In the genomic region with DNA sequence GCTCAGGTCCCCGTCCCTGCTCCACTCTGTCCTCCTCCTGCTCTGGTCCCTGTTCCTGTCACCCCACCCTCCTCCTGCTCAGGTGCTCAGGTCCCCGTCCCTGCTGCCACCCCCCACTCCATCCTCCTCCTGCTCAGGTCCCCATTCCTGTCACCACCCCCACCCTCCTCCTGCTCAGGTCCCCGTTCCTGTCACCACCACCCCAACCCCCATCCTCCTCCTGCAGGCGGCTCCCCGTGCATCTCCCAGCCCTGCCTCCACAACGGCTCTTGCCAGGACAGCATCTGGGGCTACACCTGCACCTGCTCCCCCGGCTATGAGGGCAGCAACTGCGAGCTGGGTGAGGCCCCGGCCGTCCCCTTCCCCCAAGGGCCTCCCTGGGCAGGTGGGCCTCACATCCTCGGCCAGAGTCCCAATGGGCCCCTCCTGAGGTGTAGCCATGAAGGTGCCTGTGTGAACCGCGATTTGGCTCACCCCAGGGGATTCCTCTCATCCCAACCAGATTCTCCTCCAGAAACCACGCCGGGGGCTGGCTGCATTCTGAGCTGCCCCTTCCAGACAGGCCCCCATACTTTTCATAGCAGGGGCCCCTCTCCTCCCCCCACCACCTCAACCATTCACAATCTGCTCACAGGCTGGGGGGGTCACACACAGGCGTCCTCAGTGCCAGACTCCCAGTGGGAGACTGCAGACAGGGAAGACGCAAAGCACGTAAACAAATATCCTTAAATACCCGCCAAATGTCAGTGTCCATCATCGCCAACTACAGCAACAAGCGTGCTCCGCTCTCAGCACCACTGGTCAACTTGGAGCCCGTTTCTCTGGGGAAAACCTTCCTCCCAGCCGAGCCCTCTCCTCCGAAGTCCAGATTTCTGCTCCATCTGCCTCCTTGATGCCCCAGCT, we compare ENCODE assay signal across 12 cellular contexts. TPM values are rescaled to one million over a fixed set of nuclear protein-coding genes. Genes with fewer than 3 reads are reported as not detected.
DNase-seq lines count a peak whose midpoint lies in the region; ATAC-seq and TF ChIP-seq lines count a peak whose summit lies in the region.
"Had no signal": no experiment of that assay in that cellular context is flagged by ENCODE, and none has a peak within 500 bp of the region (broad histone marks: within the 10 kb centered on the region; RNA-seq: fewer than 3 reads in every experiment).

No MANE protein-coding gene starts in this region.

- H3K27me3 Mint-ChIP-seq in CD4-positive, CD25-positive, alpha-beta regulatory T cell, result no peaks in the 10 kb centered on the region
- H3K27me3 Mint-ChIP-seq in T-cell, result no peaks in the 10 kb centered on the region

- H3K9me2 ChIP-seq in hepatocyte (replicated peaks; ENCODE audit: insufficient read depth) (no peaks in the 10 kb centered on the region), OCI-LY7 (ENCODE audit: insufficient read depth, low read length) (no peaks in the 10 kb centered on the region)

- H3K27ac ChIP-seq in CD4-positive, CD25-positive, alpha-beta regulatory T cell (ENCODE audit: insufficient read depth, low read length, poor library complexity, severe bottlenecking), result no peak overlapping the region
- H3K27ac ChIP-seq in hepatocyte, result no peak overlapping the region
- H3K27ac ChIP-seq in esophagus squamous epithelium, result no peak overlapping the region
- no peak overlapping the region for H3K27ac ChIP-seq in OCI-LY7 (ENCODE audit: low read depth, low read length, poor library complexity, severe bottlenecking)
- H3K27ac ChIP-seq: gastrocnemius medialis had no signal

- no peaks in the 10 kb centered on the region for H3K27me3 ChIP-seq in CD4-positive, CD25-positive, alpha-beta regulatory T cell (ENCODE audit: control insufficient read depth, insufficient read depth, low read length)
- H3K27me3 ChIP-seq in hepatocyte (peaks cover 9% of the 10 kb centered on the region), esophagus squamous epithelium (peaks cover 0 to 49% (median 1%) of the 10 kb centered on the region in 4 donors)

- H3K27ac Mint-ChIP-seq in CD4-positive, CD25-positive, alpha-beta regulatory T cell, result peak overlapping the region in 2 of 3 donors; percentile 74 to 86
- peak overlapping the region; percentile 81 to 86 for H3K27ac Mint-ChIP-seq in T-cell
- H3K27ac Mint-ChIP-seq: dendritic cell treated with granulocyte-macrophage colony-stimulating factor and Interleukin-4, amounts not matched to agents 40 ng/mL and 50 ng/mL, for 4 days had no signal

- H3K9me3 Mint-ChIP-seq in CD4-positive, CD25-positive, alpha-beta regulatory T cell, result peaks cover 0 to 3% (median 0%) of the 10 kb centered on the region in 7 donors
- H3K9me3 Mint-ChIP-seq in T-cell, result peaks cover 5 to 10% (median 8%) of the 10 kb centered on the region in 3 donors
- H3K9me3 Mint-ChIP-seq: dendritic cell treated with granulocyte-macrophage colony-stimulating factor and Interleukin-4, amounts not matched to agents 40 ng/mL and 50 ng/mL, for 4 days had no signal

- H3K9me3 ChIP-seq in CD4-positive, CD25-positive, alpha-beta regulatory T cell (ENCODE audit: control insufficient read depth in 2 of 2, low read length in 2 of 2), result peaks cover 0 to 1% of the 10 kb centered on the region in 2 experiments
- H3K9me3 ChIP-seq in hepatocyte (ENCODE audit: low read depth) (no peaks in the 10 kb centered on the region), esophagus squamous epithelium (no peaks in the 10 kb centered on the region), OCI-LY7 (ENCODE audit: low read length) (no peaks in the 10 kb centered on the region)
- H3K9me3 ChIP-seq: gastrocnemius medialis had no signal

- no peak overlapping the region for H3K4me3 ChIP-seq in CD4-positive, CD25-positive, alpha-beta regulatory T cell (ENCODE audit: low read depth, low read length)
- H3K4me3 ChIP-seq in hepatocyte, result no peak overlapping the region
- H3K4me3 ChIP-seq in esophagus squamous epithelium, result no peak overlapping the region
- H3K4me3 ChIP-seq in OCI-LY7 (ENCODE audit: low read depth, low read length, poor library complexity, severe bottlenecking), result no peak overlapping the region
- H3K4me3 ChIP-seq: gastrocnemius medialis had no signal

- no peak overlapping the region for H2AFZ ChIP-seq in hepatocyte
- H2AFZ ChIP-seq in OCI-LY7 (ENCODE audit: low read length), result no peak overlapping the region

- DNase-seq in CD4-positive, CD25-positive, alpha-beta regulatory T cell, result peak in 2 of 3 donors; percentile 30 to 37
- peak; percentile 76 for DNase-seq in COLO668 (lab: John Stamatoyannopoulos, UW; ENCODE audit: unreplicated experiment)
- DNase-seq in T-cell, result peak in 8 of 34 experiments; percentile 13 to 36 (median 30)
- DNase-seq in hepatocyte (ENCODE audit: low spot score), result peak; percentile 4
- no peak for DNase-seq in esophagus squamous epithelium (lab: John Stamatoyannopoulos, UW)
- no peak for DNase-seq in OCI-LY7 (ENCODE audit: low spot score)
- DNase-seq: activated effector memory CD4-positive, alpha-beta T cell treated with Interleukin-2 at 50 U/mL for 16 hours; gastrocnemius medialis; NCI-H1694 had no signal

- H3K4me1 Mint-ChIP-seq in CD4-positive, CD25-positive, alpha-beta regulatory T cell, result peaks cover 4 to 36% (median 18%) of the 10 kb centered on the region in 4 donors
- H3K4me1 Mint-ChIP-seq in T-cell, result peaks cover 26 to 31% (median 30%) of the 10 kb centered on the region in 3 donors

- WGBS in hepatocyte (ENCODE audit: low lambda C conversion rate, missing lambda C conversion rate), result 44% methylated on average over 21 of the region's 25 CpGs
- 37 to 45% methylated on average over 13 to 19 of the region's 25 CpGs for WGBS in esophagus squamous epithelium, 2 donors

- H3K79me2 ChIP-seq in hepatocyte (no peaks in the 10 kb centered on the region), OCI-LY7 (ENCODE audit: insufficient read depth, low read depth, low read length) (no peaks in the 10 kb centered on the region)

- no peaks in the 10 kb centered on the region for H3K36me3 ChIP-seq in CD4-positive, CD25-positive, alpha-beta regulatory T cell (ENCODE audit: control insufficient read depth, insufficient read depth, low read length)
- H3K36me3 ChIP-seq in hepatocyte (replicated peaks; ENCODE audit: insufficient read depth, low read depth), result no peaks in the 10 kb centered on the region
- peaks cover 0 to 3% (median 0%) of the 10 kb centered on the region in 3 donors for H3K36me3 ChIP-seq in esophagus squamous epithelium
- no peaks in the 10 kb centered on the region for H3K36me3 ChIP-seq in OCI-LY7 (ENCODE audit: insufficient read depth, low read length)

- TF ChIP-seq POLR2A in esophagus squamous epithelium (IDR thresholded peaks at IDR 0.05), result no peak

- CTCF ChIA-PET in T-cell (lab: Charles Lee) (no interaction called here), OCI-LY7 (lab: Charles Lee; ENCODE audit: unreplicated experiment) (no interaction called here)

- ATAC-seq in CD4-positive, CD25-positive, alpha-beta regulatory T cell (ENCODE audit: low read depth in 2 of 2), result peak; percentile 13 to 32
- ATAC-seq in T-cell (replicated peaks in 1 of 4), result peak; percentile 28 to 69 (median 52)
- no peak for ATAC-seq in HG02610 (IDR thresholded peaks at IDR 0.05; ENCODE audit: unreplicated experiment)
- ATAC-seq: gastrocnemius medialis had no signal

- H4K20me1 ChIP-seq in hepatocyte (ENCODE audit: insufficient read depth, poor library complexity, severe bottlenecking) (no peaks in the 10 kb centered on the region), OCI-LY7 (ENCODE audit: insufficient read depth, low read length) (no peaks in the 10 kb centered on the region)

- no TSS peak for BruUV-seq in OCI-LY7 (replicated peaks; lab: Mats Ljungman, UMichigan)

- H3K36me3 Mint-ChIP-seq in CD4-positive, CD25-positive, alpha-beta regulatory T cell, result peaks cover 9% of the 10 kb centered on the region
- peaks cover 9% of the 10 kb centered on the region for H3K36me3 Mint-ChIP-seq in T-cell

- H3K4me1 ChIP-seq in CD4-positive, CD25-positive, alpha-beta regulatory T cell (ENCODE audit: control insufficient read depth, insufficient read depth, low read length, poor library complexity, severe bottlenecking), result peaks cover 13% of the 10 kb centered on the region
- H3K4me1 ChIP-seq in hepatocyte (ENCODE audit: insufficient read depth) (peaks cover 3% of the 10 kb centered on the region), esophagus squamous epithelium (no peaks in the 10 kb centered on the region), OCI-LY7 (ENCODE audit: insufficient read depth, low read length, poor library complexity, severe bottlenecking) (no peaks in the 10 kb centered on the region)
- H3K4me1 ChIP-seq: gastrocnemius medialis had no signal

- H3K4me2 ChIP-seq in hepatocyte (no peak overlapping the region), OCI-LY7 (ENCODE audit: low read length) (no peak overlapping the region)

- TF ChIP-seq CTCF in hepatocyte (IDR thresholded peaks at IDR 0.05; ENCODE audit: poor library complexity), result no peak
- no peak for TF ChIP-seq CTCF in esophagus squamous epithelium (IDR thresholded peaks at IDR 0.05)
- TF ChIP-seq CTCF in OCI-LY7 (conservative IDR thresholded peaks at IDR 0.05; ENCODE audit: low read length), result no peak

- POLR2A ChIA-PET in T-cell (lab: Charles Lee), result no interaction called here
- POLR2A ChIA-PET in OCI-LY7 (lab: Charles Lee), result no interaction called here

- H3K4me3 Mint-ChIP-seq in CD4-positive, CD25-positive, alpha-beta regulatory T cell, result peak overlapping the region in 3 of 4 donors; percentile 41 to 52 (median 51)
- peak overlapping the region in 1 of 3 donors; percentile 65 for H3K4me3 Mint-ChIP-seq in T-cell
- H3K4me3 Mint-ChIP-seq: dendritic cell treated with granulocyte-macrophage colony-stimulating factor and Interleukin-4, amounts not matched to agents 40 ng/mL and 50 ng/mL, for 4 days had no signal

- intact Hi-C loops in esophagus squamous epithelium (cut with DNase I) (no loop called here), OCI-LY7 (cut with micrococcal nuclease; ENCODE audit: unreplicated experiment) (no loop called here)

RNA-seq across cellular contexts. Expression of a gene that starts 4.6 kb away (rescaled TPM):
- total RNA-seq in CD4-positive, CD25-positive, alpha-beta regulatory T cell, result not detected
- under 1 TPM in 2 of 4 donors, not detected in 2; 0.15 TPM for polyA plus RNA-seq in CD4-positive, CD25-positive, alpha-beta regulatory T cell
- total RNA-seq in T-cell, result not detected
- 4.7 and 5.4 TPM in 2 replicates for total RNA-seq in hepatocyte
- 4.7 and 8.0 TPM in 2 replicates for polyA plus RNA-seq in hepatocyte
- not detected for total RNA-seq in esophagus squamous epithelium
- not detected in 2 replicates for total RNA-seq in OCI-LY7 (2014; rRNA removed; shearing (Covaris generic))
- not detected in 2 replicates for total RNA-seq in OCI-LY7 (2022)
- total RNA-seq: gastrocnemius medialis, RPMI7951 had no signal

RNA-seq across cellular contexts. Expression of a gene that starts 40.4 kb away (rescaled TPM):
- total RNA-seq in CD4-positive, CD25-positive, alpha-beta regulatory T cell, result not detected
- under 1 TPM in 1 of 4 donors, not detected in 3; 0.11 TPM for polyA plus RNA-seq in CD4-positive, CD25-positive, alpha-beta regulatory T cell
- total RNA-seq in T-cell (not detected), hepatocyte (127 and 148 TPM in 2 replicates), esophagus squamous epithelium (10 to 100 TPM in 1 of 4 donors, 1 to 10 TPM in 2, under 1 TPM in 1; 0.61 to 21.6 (median 4.5) TPM), OCI-LY7 (2022) (not detected in 2 replicates)
- 141 and 143 TPM in 2 replicates for polyA plus RNA-seq in hepatocyte
- total RNA-seq in OCI-LY7 (2014; rRNA removed; shearing (Covaris generic)), result not detected in 2 replicates
- total RNA-seq: RPMI7951 had no signal

RNA-seq across cellular contexts. Expression of a gene that starts 45.4 kb away (rescaled TPM):
- total RNA-seq in CD4-positive, CD25-positive, alpha-beta regulatory T cell, result 46.8 TPM
- polyA plus RNA-seq in CD4-positive, CD25-positive, alpha-beta regulatory T cell, result 10 to 100 TPM; 68.5 to 95.4 (median 83.9) TPM
- total RNA-seq in T-cell (10 to 100 TPM; 45.3 to 68.6 (median 63.2) TPM), hepatocyte (55.4 and 64.9 TPM in 2 replicates), esophagus squamous epithelium (10 to 100 TPM; 21.0 to 47.9 (median 33.6) TPM), OCI-LY7 (2022) (27.9 and 30.2 TPM in 2 replicates)
- polyA plus RNA-seq in hepatocyte, result 42.3 and 47.5 TPM in 2 replicates
- 38.3 and 41.9 TPM in 2 replicates for total RNA-seq in OCI-LY7 (2014; rRNA removed; shearing (Covaris generic))

RNA-seq across cellular contexts. Expression of a gene that starts 46.4 kb away (rescaled TPM):
- total RNA-seq in CD4-positive, CD25-positive, alpha-beta regulatory T cell, result 76.4 TPM
- 10 to 100 TPM; 46.5 to 54.7 (median 52.9) TPM for polyA plus RNA-seq in CD4-positive, CD25-positive, alpha-beta regulatory T cell
- 10 to 100 TPM; 80.3 to 94.5 (median 82.7) TPM for total RNA-seq in T-cell
- 75.8 and 85.3 TPM in 2 replicates for total RNA-seq in hepatocyte
- 51.0 and 52.2 TPM in 2 replicates for polyA plus RNA-seq in hepatocyte
- total RNA-seq in esophagus squamous epithelium, result 100 to 1,000 TPM in 1 of 4 donors, 10 to 100 TPM in 3; 55.8 to 110 (median 76.8) TPM
- total RNA-seq in OCI-LY7 (2014; rRNA removed; shearing (Covaris generic)), result 44.8 and 49.8 TPM in 2 replicates
- total RNA-seq in OCI-LY7 (2022), result 46.6 and 47.1 TPM in 2 replicates

RNA-seq across cellular contexts. Expression of a gene that starts 57.4 kb away (rescaled TPM):
- not detected for total RNA-seq in CD4-positive, CD25-positive, alpha-beta regulatory T cell
- not detected for polyA plus RNA-seq in CD4-positive, CD25-positive, alpha-beta regulatory T cell
- total RNA-seq in T-cell (under 1 TPM in 3 of 5 donors, not detected in 2; 0.13 to 0.23 (median 0.23) TPM), hepatocyte (20.2 and 24.0 TPM in 2 replicates), esophagus squamous epithelium (not detected), OCI-LY7 (2022) (not detected in 2 replicates)
- 7.0 and 12.6 TPM in 2 replicates for polyA plus RNA-seq in hepatocyte
- not detected in 2 replicates for total RNA-seq in OCI-LY7 (2014; rRNA removed; shearing (Covaris generic))
- total RNA-seq: RPMI7951 had no signal

Comparison
In these comparisons a context has a peak if more than half of its experiments do, and no peak if none do; other contexts are left out.
1. DNase-seq: peak in CD4-positive, CD25-positive, alpha-beta regulatory T cell (2 of 3), COLO668 (single experiment) and hepatocyte (single experiment); none in esophagus squamous epithelium (single experiment) and OCI-LY7 (single experiment).